1 cellular context compared by ENCODE assay signal in the genomic region with DNA sequence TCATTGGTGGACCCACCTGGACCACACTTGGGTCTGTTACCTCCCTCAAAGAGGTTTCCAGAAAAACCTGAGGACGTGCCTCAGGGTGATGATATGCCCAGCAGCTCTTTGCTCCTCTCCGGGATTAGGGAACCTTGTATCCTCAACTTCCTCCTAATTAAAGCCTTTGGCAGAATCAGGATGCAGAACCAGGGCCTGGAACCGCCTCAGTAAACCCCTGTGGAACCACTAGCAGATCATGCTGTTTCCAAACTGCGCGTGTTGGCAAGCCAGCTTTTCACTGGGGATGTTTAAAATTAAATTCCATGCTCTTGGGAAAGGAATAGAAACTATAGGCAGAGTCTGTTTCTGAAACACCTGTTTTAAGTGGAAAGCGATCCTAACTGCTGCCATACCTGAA.
TF ChIP-seq lines count a peak whose summit lies in the region.

No MANE protein-coding gene starts in this region.

TF ChIP-seq in endothelial cell of umbilical vein, 7 proteins besides CTCF, POLR2A, EP300 and RAD21:
- TF ChIP-seq GATA2 (IDR thresholded peaks at IDR 0.05; ENCODE audit: insufficient read depth, insufficient read length, low read depth, low read length): no peak
- TF ChIP-seq EZH2 (IDR thresholded peaks at IDR 0.05; ENCODE audit: borderline replicate concordance, low read depth, low read length, severe bottlenecking): no peak
- no peak for TF ChIP-seq MYC (IDR thresholded peaks at IDR 0.05; ENCODE audit: low read depth, low read length)
- TF ChIP-seq POLR2AphosphoS5 (IDR thresholded peaks at IDR 0.05; ENCODE audit: insufficient read depth, low read depth, low read length): no peak
- TF ChIP-seq, protein P1, sequence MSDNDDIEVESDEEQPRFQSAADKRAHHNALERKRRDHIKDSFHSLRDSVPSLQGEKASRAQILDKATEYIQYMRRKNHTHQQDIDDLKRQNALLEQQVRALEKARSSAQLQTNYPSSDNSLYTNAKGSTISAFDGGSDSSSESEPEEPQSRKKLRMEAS (IDR thresholded peaks at IDR 0.05; ENCODE audit: insufficient read depth, insufficient read length): no peak
- TF ChIP-seq FOS (IDR thresholded peaks at IDR 0.05; ENCODE audit: borderline replicate concordance, insufficient read depth, low read length): no peak
TF ChIP-seq in endothelial cell of umbilical vein: peak in this region for 0.
